13 cellular contexts compared by ENCODE assay signal in genomic region chr10:6398419-6398818, GRCh38.
"Had no signal": no experiment of that assay in that cellular context is flagged by ENCODE, and none has a peak within 500 bp of the region (broad histone marks: within the 10 kb centered on the region; RNA-seq: fewer than 3 reads in every experiment).

No MANE protein-coding gene starts in this region.

- H3K9me3 ChIP-seq: breast epithelium, gastroesophageal sphincter, left ventricle myocardium inferior, ovary, suprapubic skin had no signal

- DNase-seq: activated CD4-positive, CD25-positive, alpha-beta regulatory T cell; activated effector memory CD4-positive, alpha-beta T cell treated with Interleukin-2 at 50 U/mL for 16 hours; activated T-cell treated with anti-CD3 and anti-CD28 coated beads, Interleukin-2, amount 50 U/mL, for 1 hour; amygdala; effector CD4-positive, alpha-beta T cell; kidney; left ventricle myocardium inferior; ovary; stimulated activated CD4-positive, alpha-beta T cell treated with anti-CD3 and anti-CD28 coated beads, Interleukin-2, amount 100 ng/mL, for 48 hours; stimulated activated naive CD4-positive, alpha-beta T cell treated with Interleukin-2 at 50 U/mL for 16 hours had no signal

- ATAC-seq: gastroesophageal sphincter had no signal

- H3K27me3 ChIP-seq: breast epithelium, gastroesophageal sphincter, ovary, suprapubic skin had no signal

- H3K36me3 ChIP-seq: breast epithelium, gastroesophageal sphincter, left ventricle myocardium inferior, ovary, suprapubic skin had no signal

- H3K27ac ChIP-seq: breast epithelium, gastroesophageal sphincter, left ventricle myocardium inferior, ovary, suprapubic skin had no signal

- H3K4me3 ChIP-seq: breast epithelium, gastroesophageal sphincter, left ventricle myocardium inferior, ovary, suprapubic skin had no signal
